ENCODE assay signal across 1 cellular context in genomic region chr1:65998763-65999583, GRCh38.
TF ChIP-seq lines count a peak whose summit lies in the region.

No MANE protein-coding gene starts in this region.

TF ChIP-seq in A549, 52 proteins besides CTCF, POLR2A, EP300 and RAD21 (continued from another document):
- TF ChIP-seq HMGXB4 (CRISPR knock-in tag; IDR thresholded peaks at IDR 0.05; ENCODE audit: borderline replicate concordance) (no peak), NPAS2 (CRISPR knock-in tag; IDR thresholded peaks at IDR 0.05; ENCODE audit: borderline replicate concordance) (no peak), REST (IDR thresholded peaks at IDR 0.05) (no peak), ZC3H11A (IDR thresholded peaks at IDR 0.05) (no peak), MYC (IDR thresholded peaks at IDR 0.05; ENCODE audit: borderline replicate concordance, low read length) (no peak), RFX5 (IDR thresholded peaks at IDR 0.05) (no peak), POLR2AphosphoS2 (conservative IDR thresholded peaks at IDR 0.05; ENCODE audit: low read length) (no peak), ZNF302 (CRISPR knock-in tag; IDR thresholded peaks at IDR 0.05) (no peak), TFCP2L1 (CRISPR knock-in tag; IDR thresholded peaks at IDR 0.05) (no peak), MAZ (IDR thresholded peaks at IDR 0.05; ENCODE audit: borderline replicate concordance, low read depth, low read length) (no peak)
